1 cellular context compared by ENCODE assay signal in the genomic region with DNA sequence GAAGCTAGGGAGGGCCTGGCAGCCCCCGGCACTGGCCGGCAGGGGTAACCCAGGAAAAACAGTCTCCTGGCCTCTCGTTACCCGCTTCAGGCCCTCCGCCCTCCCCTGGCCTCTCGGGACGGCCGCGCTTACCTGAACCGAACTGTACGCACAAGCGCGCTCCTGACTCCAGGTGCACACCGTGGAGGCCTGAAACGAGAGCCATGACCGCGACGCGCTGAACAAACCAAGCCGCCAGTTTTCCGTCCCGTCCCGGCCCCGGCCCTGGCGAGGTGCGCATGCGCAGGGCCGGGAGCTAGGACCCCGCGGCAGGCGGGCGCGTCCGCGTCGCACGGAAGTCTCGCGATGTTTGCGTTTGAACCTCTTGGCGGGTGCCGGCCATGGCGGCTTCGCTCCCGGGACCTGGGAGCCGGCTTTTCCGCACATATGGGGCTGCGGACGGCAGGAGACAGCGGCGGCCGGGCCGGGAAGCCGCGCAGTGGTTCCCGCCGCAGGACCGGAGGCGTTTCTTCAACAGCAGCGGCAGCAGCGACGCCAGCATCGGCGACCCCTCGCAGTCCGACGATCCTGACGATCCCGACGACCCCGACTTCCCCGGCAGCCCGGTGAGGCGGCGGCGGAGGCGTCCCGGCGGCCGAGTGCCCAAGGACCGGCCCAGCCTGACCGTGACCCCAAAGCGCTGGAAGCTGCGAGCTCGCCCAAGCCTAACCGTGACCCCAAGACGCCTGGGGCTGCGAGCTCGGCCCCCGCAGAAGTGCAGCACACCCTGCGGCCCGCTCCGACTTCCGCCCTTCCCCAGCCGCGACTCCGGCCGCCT.
TF ChIP-seq lines count a peak whose summit lies in the region.

A gene (plus strand): TSS at position 348 of the 817 bp plus-strand sequence. CDS start 33 bp downstream, at position 381.

TF ChIP-seq in K562, 482 proteins besides CTCF, POLR2A, EP300 and RAD21 (continued from another document and continues in another):
- TF ChIP-seq TBP (optimal IDR thresholded peaks at IDR 0.05; ENCODE audit: low read depth, low read length) (peak; percentile 76), ZNF586 (CRISPR knock-in tag; conservative IDR thresholded peaks at IDR 0.05) (no peak), PML (IDR thresholded peaks at IDR 0.05; ENCODE audit: low read length) (peak; percentile 55; the same call in 1 of the 2 replicates), POLR3A (IDR thresholded peaks at IDR 0.05; ENCODE audit: borderline replicate concordance, extremely low read depth, insufficient read depth, insufficient read length) (no peak), CREM (IDR thresholded peaks at IDR 0.05; ENCODE audit: low read depth) (peak; percentile 88), ZNF253 (CRISPR knock-in tag; conservative IDR thresholded peaks at IDR 0.05) (no peak), FUS (optimal IDR thresholded peaks at IDR 0.05; ENCODE audit: low read depth, low read length) (no peak), PTBP1 (IDR thresholded peaks at IDR 0.05; ENCODE audit: low read depth, low read length) (no peak), RNF2 (IDR thresholded peaks at IDR 0.05) (peak; percentile 66; the same call in 1 of the 2 replicates), ZNF561 (CRISPR knock-in tag; conservative IDR thresholded peaks at IDR 0.05) (no peak), ELF1 (tag; IDR thresholded peaks at IDR 0.05) (peak; percentile 55), YY1 (IDR thresholded peaks at IDR 0.05; ENCODE audit: borderline replicate concordance in 1 of 3, control insufficient read depth in 1 of 3, extremely low read depth in 1 of 3, insufficient read depth in 3 of 3, insufficient read length in 1 of 3, insufficient replicate concordance in 2 of 3, low read depth in 1 of 3, low read length in 2 of 3) (peak; percentile 52 to 93 (median 89)), ZNF146 (CRISPR knock-in tag; IDR thresholded peaks at IDR 0.05; ENCODE audit: unreplicated experiment) (no peak), SIN3A (IDR thresholded peaks at IDR 0.05; ENCODE audit: borderline replicate concordance in 2 of 2, control insufficient read depth in 1 of 2, low read depth in 2 of 2, low read length in 2 of 2) (peak; percentile 77 to 79; a peak in 3 of 4 replicates), FOXJ2 (tag; IDR thresholded peaks at IDR 0.05) (no peak), NR2F6 (CRISPR knock-in tag; IDR thresholded peaks at IDR 0.05) (no peak), BDP1 (IDR thresholded peaks at IDR 0.05; ENCODE audit: insufficient read depth, insufficient read length) (no peak), ZC3H8 (IDR thresholded peaks at IDR 0.05) (no peak), HSF4 (CRISPR knock-in tag; IDR thresholded peaks at IDR 0.05; ENCODE audit: borderline replicate concordance) (no peak), SUPT5H (IDR thresholded peaks at IDR 0.05) (peak; percentile 74), ZNF3 (CRISPR knock-in tag; IDR thresholded peaks at IDR 0.05) (no peak)
- TF ChIP-seq, protein P1, sequence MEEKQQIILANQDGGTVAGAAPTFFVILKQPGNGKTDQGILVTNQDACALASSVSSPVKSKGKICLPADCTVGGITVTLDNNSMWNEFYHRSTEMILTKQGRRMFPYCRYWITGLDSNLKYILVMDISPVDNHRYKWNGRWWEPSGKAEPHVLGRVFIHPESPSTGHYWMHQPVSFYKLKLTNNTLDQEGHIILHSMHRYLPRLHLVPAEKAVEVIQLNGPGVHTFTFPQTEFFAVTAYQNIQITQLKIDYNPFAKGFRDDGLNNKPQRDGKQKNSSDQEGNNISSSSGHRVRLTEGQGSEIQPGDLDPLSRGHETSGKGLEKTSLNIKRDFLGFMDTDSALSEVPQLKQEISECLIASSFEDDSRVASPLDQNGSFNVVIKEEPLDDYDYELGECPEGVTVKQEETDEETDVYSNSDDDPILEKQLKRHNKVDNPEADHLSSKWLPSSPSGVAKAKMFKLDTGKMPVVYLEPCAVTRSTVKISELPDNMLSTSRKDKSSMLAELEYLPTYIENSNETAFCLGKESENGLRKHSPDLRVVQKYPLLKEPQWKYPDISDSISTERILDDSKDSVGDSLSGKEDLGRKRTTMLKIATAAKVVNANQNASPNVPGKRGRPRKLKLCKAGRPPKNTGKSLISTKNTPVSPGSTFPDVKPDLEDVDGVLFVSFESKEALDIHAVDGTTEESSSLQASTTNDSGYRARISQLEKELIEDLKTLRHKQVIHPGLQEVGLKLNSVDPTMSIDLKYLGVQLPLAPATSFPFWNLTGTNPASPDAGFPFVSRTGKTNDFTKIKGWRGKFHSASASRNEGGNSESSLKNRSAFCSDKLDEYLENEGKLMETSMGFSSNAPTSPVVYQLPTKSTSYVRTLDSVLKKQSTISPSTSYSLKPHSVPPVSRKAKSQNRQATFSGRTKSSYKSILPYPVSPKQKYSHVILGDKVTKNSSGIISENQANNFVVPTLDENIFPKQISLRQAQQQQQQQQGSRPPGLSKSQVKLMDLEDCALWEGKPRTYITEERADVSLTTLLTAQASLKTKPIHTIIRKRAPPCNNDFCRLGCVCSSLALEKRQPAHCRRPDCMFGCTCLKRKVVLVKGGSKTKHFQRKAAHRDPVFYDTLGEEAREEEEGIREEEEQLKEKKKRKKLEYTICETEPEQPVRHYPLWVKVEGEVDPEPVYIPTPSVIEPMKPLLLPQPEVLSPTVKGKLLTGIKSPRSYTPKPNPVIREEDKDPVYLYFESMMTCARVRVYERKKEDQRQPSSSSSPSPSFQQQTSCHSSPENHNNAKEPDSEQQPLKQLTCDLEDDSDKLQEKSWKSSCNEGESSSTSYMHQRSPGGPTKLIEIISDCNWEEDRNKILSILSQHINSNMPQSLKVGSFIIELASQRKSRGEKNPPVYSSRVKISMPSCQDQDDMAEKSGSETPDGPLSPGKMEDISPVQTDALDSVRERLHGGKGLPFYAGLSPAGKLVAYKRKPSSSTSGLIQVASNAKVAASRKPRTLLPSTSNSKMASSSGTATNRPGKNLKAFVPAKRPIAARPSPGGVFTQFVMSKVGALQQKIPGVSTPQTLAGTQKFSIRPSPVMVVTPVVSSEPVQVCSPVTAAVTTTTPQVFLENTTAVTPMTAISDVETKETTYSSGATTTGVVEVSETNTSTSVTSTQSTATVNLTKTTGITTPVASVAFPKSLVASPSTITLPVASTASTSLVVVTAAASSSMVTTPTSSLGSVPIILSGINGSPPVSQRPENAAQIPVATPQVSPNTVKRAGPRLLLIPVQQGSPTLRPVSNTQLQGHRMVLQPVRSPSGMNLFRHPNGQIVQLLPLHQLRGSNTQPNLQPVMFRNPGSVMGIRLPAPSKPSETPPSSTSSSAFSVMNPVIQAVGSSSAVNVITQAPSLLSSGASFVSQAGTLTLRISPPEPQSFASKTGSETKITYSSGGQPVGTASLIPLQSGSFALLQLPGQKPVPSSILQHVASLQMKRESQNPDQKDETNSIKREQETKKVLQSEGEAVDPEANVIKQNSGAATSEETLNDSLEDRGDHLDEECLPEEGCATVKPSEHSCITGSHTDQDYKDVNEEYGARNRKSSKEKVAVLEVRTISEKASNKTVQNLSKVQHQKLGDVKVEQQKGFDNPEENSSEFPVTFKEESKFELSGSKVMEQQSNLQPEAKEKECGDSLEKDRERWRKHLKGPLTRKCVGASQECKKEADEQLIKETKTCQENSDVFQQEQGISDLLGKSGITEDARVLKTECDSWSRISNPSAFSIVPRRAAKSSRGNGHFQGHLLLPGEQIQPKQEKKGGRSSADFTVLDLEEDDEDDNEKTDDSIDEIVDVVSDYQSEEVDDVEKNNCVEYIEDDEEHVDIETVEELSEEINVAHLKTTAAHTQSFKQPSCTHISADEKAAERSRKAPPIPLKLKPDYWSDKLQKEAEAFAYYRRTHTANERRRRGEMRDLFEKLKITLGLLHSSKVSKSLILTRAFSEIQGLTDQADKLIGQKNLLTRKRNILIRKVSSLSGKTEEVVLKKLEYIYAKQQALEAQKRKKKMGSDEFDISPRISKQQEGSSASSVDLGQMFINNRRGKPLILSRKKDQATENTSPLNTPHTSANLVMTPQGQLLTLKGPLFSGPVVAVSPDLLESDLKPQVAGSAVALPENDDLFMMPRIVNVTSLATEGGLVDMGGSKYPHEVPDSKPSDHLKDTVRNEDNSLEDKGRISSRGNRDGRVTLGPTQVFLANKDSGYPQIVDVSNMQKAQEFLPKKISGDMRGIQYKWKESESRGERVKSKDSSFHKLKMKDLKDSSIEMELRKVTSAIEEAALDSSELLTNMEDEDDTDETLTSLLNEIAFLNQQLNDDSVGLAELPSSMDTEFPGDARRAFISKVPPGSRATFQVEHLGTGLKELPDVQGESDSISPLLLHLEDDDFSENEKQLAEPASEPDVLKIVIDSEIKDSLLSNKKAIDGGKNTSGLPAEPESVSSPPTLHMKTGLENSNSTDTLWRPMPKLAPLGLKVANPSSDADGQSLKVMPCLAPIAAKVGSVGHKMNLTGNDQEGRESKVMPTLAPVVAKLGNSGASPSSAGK (IDR thresholded peaks at IDR 0.05): peak; percentile 69
- TF ChIP-seq, protein P2, sequence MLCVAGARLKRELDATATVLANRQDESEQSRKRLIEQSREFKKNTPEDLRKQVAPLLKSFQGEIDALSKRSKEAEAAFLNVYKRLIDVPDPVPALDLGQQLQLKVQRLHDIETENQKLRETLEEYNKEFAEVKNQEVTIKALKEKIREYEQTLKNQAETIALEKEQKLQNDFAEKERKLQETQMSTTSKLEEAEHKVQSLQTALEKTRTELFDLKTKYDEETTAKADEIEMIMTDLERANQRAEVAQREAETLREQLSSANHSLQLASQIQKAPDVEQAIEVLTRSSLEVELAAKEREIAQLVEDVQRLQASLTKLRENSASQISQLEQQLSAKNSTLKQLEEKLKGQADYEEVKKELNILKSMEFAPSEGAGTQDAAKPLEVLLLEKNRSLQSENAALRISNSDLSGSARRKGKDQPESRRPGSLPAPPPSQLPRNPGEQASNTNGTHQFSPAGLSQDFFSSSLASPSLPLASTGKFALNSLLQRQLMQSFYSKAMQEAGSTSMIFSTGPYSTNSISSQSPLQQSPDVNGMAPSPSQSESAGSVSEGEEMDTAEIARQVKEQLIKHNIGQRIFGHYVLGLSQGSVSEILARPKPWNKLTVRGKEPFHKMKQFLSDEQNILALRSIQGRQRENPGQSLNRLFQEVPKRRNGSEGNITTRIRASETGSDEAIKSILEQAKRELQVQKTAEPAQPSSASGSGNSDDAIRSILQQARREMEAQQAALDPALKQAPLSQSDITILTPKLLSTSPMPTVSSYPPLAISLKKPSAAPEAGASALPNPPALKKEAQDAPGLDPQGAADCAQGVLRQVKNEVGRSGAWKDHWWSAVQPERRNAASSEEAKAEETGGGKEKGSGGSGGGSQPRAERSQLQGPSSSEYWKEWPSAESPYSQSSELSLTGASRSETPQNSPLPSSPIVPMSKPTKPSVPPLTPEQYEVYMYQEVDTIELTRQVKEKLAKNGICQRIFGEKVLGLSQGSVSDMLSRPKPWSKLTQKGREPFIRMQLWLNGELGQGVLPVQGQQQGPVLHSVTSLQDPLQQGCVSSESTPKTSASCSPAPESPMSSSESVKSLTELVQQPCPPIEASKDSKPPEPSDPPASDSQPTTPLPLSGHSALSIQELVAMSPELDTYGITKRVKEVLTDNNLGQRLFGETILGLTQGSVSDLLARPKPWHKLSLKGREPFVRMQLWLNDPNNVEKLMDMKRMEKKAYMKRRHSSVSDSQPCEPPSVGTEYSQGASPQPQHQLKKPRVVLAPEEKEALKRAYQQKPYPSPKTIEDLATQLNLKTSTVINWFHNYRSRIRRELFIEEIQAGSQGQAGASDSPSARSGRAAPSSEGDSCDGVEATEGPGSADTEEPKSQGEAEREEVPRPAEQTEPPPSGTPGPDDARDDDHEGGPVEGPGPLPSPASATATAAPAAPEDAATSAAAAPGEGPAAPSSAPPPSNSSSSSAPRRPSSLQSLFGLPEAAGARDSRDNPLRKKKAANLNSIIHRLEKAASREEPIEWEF (CRISPR knock-in tag; IDR thresholded peaks at IDR 0.05): no peak
- TF ChIP-seq, protein P3, sequence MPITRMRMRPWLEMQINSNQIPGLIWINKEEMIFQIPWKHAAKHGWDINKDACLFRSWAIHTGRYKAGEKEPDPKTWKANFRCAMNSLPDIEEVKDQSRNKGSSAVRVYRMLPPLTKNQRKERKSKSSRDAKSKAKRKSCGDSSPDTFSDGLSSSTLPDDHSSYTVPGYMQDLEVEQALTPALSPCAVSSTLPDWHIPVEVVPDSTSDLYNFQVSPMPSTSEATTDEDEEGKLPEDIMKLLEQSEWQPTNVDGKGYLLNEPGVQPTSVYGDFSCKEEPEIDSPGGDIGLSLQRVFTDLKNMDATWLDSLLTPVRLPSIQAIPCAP (CRISPR knock-in tag; IDR thresholded peaks at IDR 0.05; ENCODE audit: borderline replicate concordance): no peak
- TF ChIP-seq, protein P4, sequence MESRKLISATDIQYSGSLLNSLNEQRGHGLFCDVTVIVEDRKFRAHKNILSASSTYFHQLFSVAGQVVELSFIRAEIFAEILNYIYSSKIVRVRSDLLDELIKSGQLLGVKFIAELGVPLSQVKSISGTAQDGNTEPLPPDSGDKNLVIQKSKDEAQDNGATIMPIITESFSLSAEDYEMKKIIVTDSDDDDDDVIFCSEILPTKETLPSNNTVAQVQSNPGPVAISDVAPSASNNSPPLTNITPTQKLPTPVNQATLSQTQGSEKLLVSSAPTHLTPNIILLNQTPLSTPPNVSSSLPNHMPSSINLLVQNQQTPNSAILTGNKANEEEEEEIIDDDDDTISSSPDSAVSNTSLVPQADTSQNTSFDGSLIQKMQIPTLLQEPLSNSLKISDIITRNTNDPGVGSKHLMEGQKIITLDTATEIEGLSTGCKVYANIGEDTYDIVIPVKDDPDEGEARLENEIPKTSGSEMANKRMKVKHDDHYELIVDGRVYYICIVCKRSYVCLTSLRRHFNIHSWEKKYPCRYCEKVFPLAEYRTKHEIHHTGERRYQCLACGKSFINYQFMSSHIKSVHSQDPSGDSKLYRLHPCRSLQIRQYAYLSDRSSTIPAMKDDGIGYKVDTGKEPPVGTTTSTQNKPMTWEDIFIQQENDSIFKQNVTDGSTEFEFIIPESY (CRISPR knock-in tag; IDR thresholded peaks at IDR 0.05): peak; percentile 58; the same call in 1 of the 2 replicates
- TF ChIP-seq, protein P5, sequence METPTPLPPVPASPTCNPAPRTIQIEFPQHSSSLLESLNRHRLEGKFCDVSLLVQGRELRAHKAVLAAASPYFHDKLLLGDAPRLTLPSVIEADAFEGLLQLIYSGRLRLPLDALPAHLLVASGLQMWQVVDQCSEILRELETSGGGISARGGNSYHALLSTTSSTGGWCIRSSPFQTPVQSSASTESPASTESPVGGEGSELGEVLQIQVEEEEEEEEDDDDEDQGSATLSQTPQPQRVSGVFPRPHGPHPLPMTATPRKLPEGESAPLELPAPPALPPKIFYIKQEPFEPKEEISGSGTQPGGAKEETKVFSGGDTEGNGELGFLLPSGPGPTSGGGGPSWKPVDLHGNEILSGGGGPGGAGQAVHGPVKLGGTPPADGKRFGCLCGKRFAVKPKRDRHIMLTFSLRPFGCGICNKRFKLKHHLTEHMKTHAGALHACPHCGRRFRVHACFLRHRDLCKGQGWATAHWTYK (CRISPR knock-in tag; IDR thresholded peaks at IDR 0.05): peak; percentile 23; the same call in 1 of the 2 replicates
- TF ChIP-seq, protein P6, sequence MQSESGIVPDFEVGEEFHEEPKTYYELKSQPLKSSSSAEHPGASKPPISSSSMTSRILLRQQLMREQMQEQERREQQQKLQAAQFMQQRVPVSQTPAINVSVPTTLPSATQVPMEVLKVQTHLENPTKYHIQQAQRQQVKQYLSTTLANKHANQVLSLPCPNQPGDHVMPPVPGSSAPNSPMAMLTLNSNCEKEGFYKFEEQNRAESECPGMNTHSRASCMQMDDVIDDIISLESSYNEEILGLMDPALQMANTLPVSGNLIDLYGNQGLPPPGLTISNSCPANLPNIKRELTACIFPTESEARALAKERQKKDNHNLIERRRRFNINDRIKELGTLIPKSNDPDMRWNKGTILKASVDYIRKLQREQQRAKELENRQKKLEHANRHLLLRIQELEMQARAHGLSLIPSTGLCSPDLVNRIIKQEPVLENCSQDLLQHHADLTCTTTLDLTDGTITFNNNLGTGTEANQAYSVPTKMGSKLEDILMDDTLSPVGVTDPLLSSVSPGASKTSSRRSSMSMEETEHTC (IDR thresholded peaks at IDR 0.05): no peak
